8 cellular contexts compared by ENCODE assay signal in genomic region chr1:158112994-158113758, GRCh38.
DNase-seq lines count a peak whose midpoint lies in the region; ATAC-seq and TF ChIP-seq lines count a peak whose summit lies in the region.

No MANE protein-coding gene starts in this region.

- peak; percentile 33 for TF ChIP-seq CTCF in cardiac muscle cell (IDR thresholded peaks at IDR 0.05; ENCODE audit: low read depth, low read length)

- H3K27me3 ChIP-seq in cardiac muscle cell: peaks cover 19% of the 10 kb centered on the region

- no peak for ATAC-seq in HG02571 (IDR thresholded peaks at IDR 0.05; ENCODE audit: unreplicated experiment)
- ATAC-seq in HG03565 (IDR thresholded peaks at IDR 0.05; ENCODE audit: unreplicated experiment): no peak

- H3K4me1 ChIP-seq in ES-I3 (ENCODE audit: insufficient read depth, low read length) (no peaks in the 10 kb centered on the region; the same call in 1 of the 2 replicates), cardiac muscle cell (ENCODE audit: low read depth) (peaks cover 2% of the 10 kb centered on the region)

- H3K4me3 ChIP-seq in cardiac muscle cell: peak overlapping the region; percentile 55

- no peaks in the 10 kb centered on the region for H3K36me3 Mint-ChIP-seq in activated T-helper 2 cell treated with anti-CD3 and anti-CD28 coated beads, Interferon-gamma antibody, Interleukin-2, Interleukin-4, amounts not matched to agents 10 μg/mL and 5 μg/mL and 100 μg/mL, durations not matched to agents 14 hours and 24 hours and 36 hours (ENCODE audit: low read depth)

- intact Hi-C loops in activated T-helper 2 cell treated with anti-CD3 and anti-CD28 coated beads, Interferon-gamma antibody, Interleukin-2, Interleukin-4, amounts not matched to agents 10 μg/mL and 5 μg/mL and 100 μg/mL, durations not matched to agents 14 hours and 24 hours and 36 hours (cut with micrococcal nuclease): no loop called here
- intact Hi-C loops in posterior cingulate gyrus (cut with DNase I): no loop called here

- H3K9me3 ChIP-seq in ES-I3 (ENCODE audit: control insufficient read depth, insufficient read depth, low read length) (no peaks in the 10 kb centered on the region), cardiac muscle cell (ENCODE audit: low read depth) (no peaks in the 10 kb centered on the region)

- peak overlapping the region; percentile 40 for H3K9ac ChIP-seq in ES-I3 (ENCODE audit: low read depth, low read length)

- DNase-seq in NCI-H510A treated with DMSO at 0.1 percent for 48 hours (lab: John Stamatoyannopoulos, UW) (peak; percentile 45), cardiac muscle cell (ENCODE audit: low read depth in 1 of 2, low spot score in 1 of 2) (peak; percentile 50 to 71), posterior cingulate gyrus (peak in 6 of 10 donors; percentile 21 to 87 (median 68)), NCI-H2196 treated with DMSO at 0.1 percent for 48 hours (lab: John Stamatoyannopoulos, UW; ENCODE audit: unreplicated experiment) (no peak)
- DNase-seq in activated T-helper 2 cell treated with anti-CD3 and anti-CD28 coated beads, Interferon-gamma antibody, Interleukin-2, Interleukin-4, amounts not matched to agents 10 μg/mL and 5 μg/mL and 100 μg/mL, durations not matched to agents 14 hours and 24 hours and 36 hours (ENCODE audit: low spot score): no peak

- H3K4me3 Mint-ChIP-seq in activated T-helper 2 cell treated with anti-CD3 and anti-CD28 coated beads, Interferon-gamma antibody, Interleukin-2, Interleukin-4, amounts not matched to agents 10 μg/mL and 5 μg/mL and 100 μg/mL, durations not matched to agents 14 hours and 24 hours and 36 hours (ENCODE audit: low read depth): peak overlapping the region; percentile 56

- H3K27ac Mint-ChIP-seq in activated T-helper 2 cell treated with anti-CD3 and anti-CD28 coated beads, Interferon-gamma antibody, Interleukin-2, Interleukin-4, amounts not matched to agents 10 μg/mL and 5 μg/mL and 100 μg/mL, durations not matched to agents 14 hours and 24 hours and 36 hours: no peak overlapping the region

- H3K36me3 ChIP-seq in ES-I3 (ENCODE audit: insufficient read depth, low read length): no peaks in the 10 kb centered on the region
- no peaks in the 10 kb centered on the region for H3K36me3 ChIP-seq in cardiac muscle cell

- H3K9me3 Mint-ChIP-seq in activated T-helper 2 cell treated with anti-CD3 and anti-CD28 coated beads, Interferon-gamma antibody, Interleukin-2, Interleukin-4, amounts not matched to agents 10 μg/mL and 5 μg/mL and 100 μg/mL, durations not matched to agents 14 hours and 24 hours and 36 hours: no peaks in the 10 kb centered on the region

- no peak overlapping the region for H3K27ac ChIP-seq in cardiac muscle cell

- H3K27me3 Mint-ChIP-seq in activated T-helper 2 cell treated with anti-CD3 and anti-CD28 coated beads, Interferon-gamma antibody, Interleukin-2, Interleukin-4, amounts not matched to agents 10 μg/mL and 5 μg/mL and 100 μg/mL, durations not matched to agents 14 hours and 24 hours and 36 hours (ENCODE audit: low read depth): peaks cover 47% of the 10 kb centered on the region

- H3K4me1 Mint-ChIP-seq in activated T-helper 2 cell treated with anti-CD3 and anti-CD28 coated beads, Interferon-gamma antibody, Interleukin-2, Interleukin-4, amounts not matched to agents 10 μg/mL and 5 μg/mL and 100 μg/mL, durations not matched to agents 14 hours and 24 hours and 36 hours (ENCODE audit: low read depth): peaks cover 12% of the 10 kb centered on the region

Comparison
In these comparisons a context has a peak if more than half of its experiments do, and no peak if none do; other contexts are left out.
1. DNase-seq: peak in NCI-H510A treated with DMSO at 0.1 percent for 48 hours (single experiment), cardiac muscle cell (2 of 2) and posterior cingulate gyrus (6 of 10); none in activated T-helper 2 cell treated with anti-CD3 and anti-CD28 coated beads, Interferon-gamma antibody, Interleukin-2, Interleukin-4, amounts not matched to agents 10 μg/mL and 5 μg/mL and 100 μg/mL, durations not matched to agents 14 hours and 24 hours and 36 hours (single experiment) and NCI-H2196 treated with DMSO at 0.1 percent for 48 hours (single experiment).